In genomic region chr10:131750973-131751826, GRCh38 we compare ENCODE assay signal across 29 cellular contexts.
DNase-seq lines count a peak whose midpoint lies in the region; ATAC-seq, FAIRE-seq and TF ChIP-seq lines count a peak whose summit lies in the region.
"Had no signal": no experiment of that assay in that cellular context is flagged by ENCODE, and none has a peak within 500 bp of the region (broad histone marks: within the 10 kb centered on the region; RNA-seq: fewer than 3 reads in every experiment).

No MANE protein-coding gene starts in this region.

- H3K4me1 Mint-ChIP-seq in GM23338, result peaks cover 28% of the 10 kb centered on the region
- H3K4me1 Mint-ChIP-seq in astrocyte (ENCODE audit: low read depth, unreplicated experiment), result peaks cover 19% of the 10 kb centered on the region
- H3K4me1 Mint-ChIP-seq: activated CD4-positive, alpha-beta memory T cell treated with anti-CD3 and anti-CD28 coated beads, Interleukin-2, amount 10 ng/mL, durations not matched to agents 7 days and 5 days; activated naive CD8-positive, alpha-beta T cell treated with anti-CD3 and anti-CD28 coated beads for 36 hours; naive thymus-derived CD8-positive, alpha-beta T cell had no signal

- H3K4me3 ChIP-seq in GM23338, result no peak overlapping the region
- H3K4me3 ChIP-seq in astrocyte (ENCODE audit: insufficient read depth, low read depth, low read length), result no peak overlapping the region
- H3K4me3 ChIP-seq: ascending aorta, right lobe of liver, SK-N-MC had no signal

- peak overlapping the region; percentile 80 for H2AFZ ChIP-seq in GM23338
- H2AFZ ChIP-seq in astrocyte (ENCODE audit: low read depth, low read length), result no peak overlapping the region

- no peaks in the 10 kb centered on the region for H3K36me3 Mint-ChIP-seq in GM23338 (ENCODE audit: low read depth)
- H3K36me3 Mint-ChIP-seq in astrocyte (ENCODE audit: low read depth, unreplicated experiment), result no peaks in the 10 kb centered on the region
- H3K36me3 Mint-ChIP-seq: activated naive CD8-positive, alpha-beta T cell treated with anti-CD3 and anti-CD28 coated beads for 36 hours; naive thymus-derived CD8-positive, alpha-beta T cell had no signal

- H3K4me3 Mint-ChIP-seq in GM23338, result no peak overlapping the region
- no peak overlapping the region for H3K4me3 Mint-ChIP-seq in astrocyte (ENCODE audit: unreplicated experiment)
- H3K4me3 Mint-ChIP-seq: activated CD4-positive, alpha-beta memory T cell treated with anti-CD3 and anti-CD28 coated beads, Interleukin-2, amount 10 ng/mL, durations not matched to agents 7 days and 5 days; activated naive CD8-positive, alpha-beta T cell treated with anti-CD3 and anti-CD28 coated beads for 36 hours; naive thymus-derived CD8-positive, alpha-beta T cell had no signal

- H4K20me1 ChIP-seq in GM23338 (replicated peaks; ENCODE audit: insufficient read depth) (no peaks in the 10 kb centered on the region), astrocyte (ENCODE audit: insufficient read depth, low read length) (no peaks in the 10 kb centered on the region)

- no peak overlapping the region for H3K9ac ChIP-seq in astrocyte (ENCODE audit: low read length)

- H3K4me1 ChIP-seq in GM23338 (ENCODE audit: insufficient read depth) (no peaks in the 10 kb centered on the region), astrocyte (ENCODE audit: insufficient read depth, low read length) (no peaks in the 10 kb centered on the region)
- H3K4me1 ChIP-seq: ascending aorta, right lobe of liver had no signal

- H3K9me3 Mint-ChIP-seq in GM23338, result no peaks in the 10 kb centered on the region
- H3K9me3 Mint-ChIP-seq in astrocyte (ENCODE audit: unreplicated experiment), result no peaks in the 10 kb centered on the region
- H3K9me3 Mint-ChIP-seq: activated CD4-positive, alpha-beta memory T cell treated with anti-CD3 and anti-CD28 coated beads, Interleukin-2, amount 10 ng/mL, durations not matched to agents 7 days and 5 days; activated naive CD8-positive, alpha-beta T cell treated with anti-CD3 and anti-CD28 coated beads for 36 hours; activated T-helper 2 cell treated with anti-CD3 and anti-CD28 coated beads, Interferon-gamma antibody, Interleukin-2, Interleukin-4, amounts not matched to agents 10 μg/mL and 5 μg/mL and 100 μg/mL, durations not matched to agents 14 hours and 24 hours and 36 hours; naive thymus-derived CD8-positive, alpha-beta T cell had no signal

- TF ChIP-seq CTCF in GM23338 (conservative IDR thresholded peaks at IDR 0.05; ENCODE audit: low read depth in 2 of 2) (no peak), astrocyte (IDR thresholded peaks at IDR 0.05; ENCODE audit: insufficient read depth, low read depth, low read length) (no peak), GM20000 (IDR thresholded peaks at IDR 0.05; ENCODE audit: extremely low read depth, missing control alignments) (no peak)

- H3K4me2 ChIP-seq in GM23338, result peak overlapping the region; percentile 14; the same call in 1 of the 2 replicates
- no peak overlapping the region for H3K4me2 ChIP-seq in astrocyte (ENCODE audit: low read length)

- H3K27ac Mint-ChIP-seq in GM23338, result no peak overlapping the region
- peak overlapping the region; percentile 9 for H3K27ac Mint-ChIP-seq in astrocyte (ENCODE audit: unreplicated experiment)
- H3K27ac Mint-ChIP-seq: activated CD4-positive, alpha-beta memory T cell treated with anti-CD3 and anti-CD28 coated beads, Interleukin-2, amount 10 ng/mL, durations not matched to agents 7 days and 5 days; activated naive CD8-positive, alpha-beta T cell treated with anti-CD3 and anti-CD28 coated beads for 36 hours; activated T-helper 2 cell treated with anti-CD3 and anti-CD28 coated beads, Interferon-gamma antibody, Interleukin-2, Interleukin-4, amounts not matched to agents 10 μg/mL and 5 μg/mL and 100 μg/mL, durations not matched to agents 14 hours and 24 hours and 36 hours; naive thymus-derived CD8-positive, alpha-beta T cell had no signal

- no peaks in the 10 kb centered on the region for H3K9me2 ChIP-seq in GM23338 (ENCODE audit: insufficient read depth)

- H3K36me3 ChIP-seq in GM23338 (ENCODE audit: insufficient read depth), result no peaks in the 10 kb centered on the region
- H3K36me3 ChIP-seq in astrocyte (ENCODE audit: insufficient read depth, low read length), result no peaks in the 10 kb centered on the region
- H3K36me3 ChIP-seq: ascending aorta, right lobe of liver had no signal

- no peak for TF ChIP-seq POLR2A in GM18505 (IDR thresholded peaks at IDR 0.05; ENCODE audit: borderline replicate concordance, extremely low read depth, insufficient read depth, insufficient read length)

- H3K27me3 Mint-ChIP-seq in GM23338 (ENCODE audit: insufficient read depth, low read depth, poor library complexity), result peaks cover 9% of the 10 kb centered on the region
- peaks cover 9% of the 10 kb centered on the region for H3K27me3 Mint-ChIP-seq in astrocyte (ENCODE audit: low read depth, unreplicated experiment)
- H3K27me3 Mint-ChIP-seq: activated CD4-positive, alpha-beta memory T cell treated with anti-CD3 and anti-CD28 coated beads, Interleukin-2, amount 10 ng/mL, durations not matched to agents 7 days and 5 days; activated naive CD8-positive, alpha-beta T cell treated with anti-CD3 and anti-CD28 coated beads for 36 hours had no signal

- H3K27me3 ChIP-seq in GM23338 (ENCODE audit: insufficient read depth), result no peaks in the 10 kb centered on the region
- H3K27me3 ChIP-seq in astrocyte (ENCODE audit: insufficient read depth, low read length), result no peaks in the 10 kb centered on the region
- H3K27me3 ChIP-seq: ascending aorta, right lobe of liver had no signal

- peaks cover 3% of the 10 kb centered on the region for H3K9me3 ChIP-seq in astrocyte (ENCODE audit: insufficient read depth, low read depth, low read length)
- H3K9me3 ChIP-seq: ascending aorta, right lobe of liver had no signal

- ATAC-seq in GM23338, result peak; percentile 65
- ATAC-seq in GM18505 (IDR thresholded peaks at IDR 0.05; ENCODE audit: unreplicated experiment), result no peak
- ATAC-seq: naive thymus-derived CD8-positive, alpha-beta T cell; right lobe of liver had no signal

- no peak for DNase-seq in GM23338 (ENCODE audit: low spot score)
- no peak for DNase-seq in astrocyte (ENCODE audit: low read depth)
- peak; percentile 76 for DNase-seq in islet precursor cell
- peak; percentile 54 for DNase-seq in retina
- DNase-seq in GM20000 (ENCODE audit: low spot score), result no peak
- DNase-seq in GOT3 (lab: John Stamatoyannopoulos, UW), result no peak
- no peak for DNase-seq in NCI-H1436 (lab: John Stamatoyannopoulos, UW)
- DNase-seq: activated CD4-positive, alpha-beta memory T cell treated with anti-CD3 and anti-CD28 coated beads, Interleukin-2, amount 10 ng/mL, durations not matched to agents 7 days and 5 days; activated CD4-positive, alpha-beta T cell treated with anti-CD3 and anti-CD28 coated beads for 1 hour; activated naive CD8-positive, alpha-beta T cell treated with anti-CD3 and anti-CD28 coated beads for 36 hours; C1 segment of cervical spinal cord; cortex of kidney; naive thymus-derived CD8-positive, alpha-beta T cell; NCI-H1436 treated with DMSO at 0.1 percent for 48 hours; NCI-H2107; NCI-H446; NCI-H82; RPMI8226; stimulated activated CD4-positive, alpha-beta T cell treated with anti-CD3 and anti-CD28 coated beads, Interleukin-4, amount 100 ng/mL, for 4 hours; stimulated activated naive CD4-positive, alpha-beta T cell; T-helper 2 cell had no signal

- no peak for FAIRE-seq in astrocyte (lab: Jason Lieb, UNC)
- FAIRE-seq: endometrium, H54, urothelium cell line had no signal

- no peaks in the 10 kb centered on the region for H3F3A ChIP-seq in GM23338 (replicated peaks; ENCODE audit: low read depth)

- no peak overlapping the region for H3K27ac ChIP-seq in GM23338 (ENCODE audit: low read depth)
- no peak overlapping the region for H3K27ac ChIP-seq in astrocyte (ENCODE audit: low read depth, low read length)
- H3K27ac ChIP-seq: ascending aorta, right lobe of liver, SK-N-MC had no signal

- no peaks in the 10 kb centered on the region for H3K79me2 ChIP-seq in GM23338 (replicated peaks; ENCODE audit: insufficient read depth)
- H3K79me2 ChIP-seq in astrocyte (ENCODE audit: insufficient read depth, low read length), result no peaks in the 10 kb centered on the region

TF ChIP-seq in GM23338, 12 proteins besides CTCF, POLR2A, EP300 and RAD21 (continues in another document):
- TF ChIP-seq NANOG (IDR thresholded peaks at IDR 0.05; ENCODE audit: borderline replicate concordance), result no peak

Comparison
In these comparisons a context has a peak if more than half of its experiments do, and no peak if none do; other contexts are left out.
1. DNase-seq: peak in islet precursor cell (single experiment) and retina (single experiment); none in GM23338 (single experiment), astrocyte (single experiment), GM20000 (single experiment), GOT3 (single experiment) and NCI-H1436 (single experiment).